10 cellular contexts compared by ENCODE assay signal in the genomic region with DNA sequence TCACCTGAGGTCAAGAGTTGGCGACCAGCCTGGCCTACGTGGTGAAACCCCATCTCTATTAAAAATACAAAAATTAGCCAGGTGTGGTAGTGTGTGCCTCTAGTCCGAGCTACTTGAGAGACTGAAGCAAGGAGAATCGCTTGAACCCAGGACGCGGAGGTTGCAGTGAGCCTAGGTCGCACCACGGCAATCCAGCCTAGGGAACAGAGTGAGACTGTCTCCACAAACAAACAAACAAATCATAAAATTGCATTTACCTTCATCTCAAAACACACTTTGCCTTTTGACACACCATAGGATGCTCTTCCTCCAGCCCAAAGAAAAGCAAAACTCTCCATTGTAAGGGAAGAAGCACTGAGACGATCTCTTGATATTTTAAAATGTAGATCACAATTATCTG. TPM values are rescaled to one million over a fixed set of nuclear protein-coding genes. Genes with fewer than 3 reads are reported as not detected.
DNase-seq lines count a peak whose midpoint lies in the region; ATAC-seq, FAIRE-seq and TF ChIP-seq lines count a peak whose summit lies in the region.
"Had no signal": no experiment of that assay in that cellular context is flagged by ENCODE, and none has a peak within 500 bp of the region (broad histone marks: within the 10 kb centered on the region; RNA-seq: fewer than 3 reads in every experiment).

No MANE protein-coding gene starts in this region.

- peaks cover 65% of the 10 kb centered on the region for H3K4me1 Mint-ChIP-seq in activated naive CD8-positive, alpha-beta T cell (ENCODE audit: low read depth)
- H3K4me1 Mint-ChIP-seq in type B pancreatic cell (ENCODE audit: unreplicated experiment), result peaks cover 23% of the 10 kb centered on the region

- H4K20me1 ChIP-seq in HepG2 (ENCODE audit: insufficient read depth, low read length) (peaks cover 61% of the 10 kb centered on the region), keratinocyte (ENCODE audit: control insufficient read depth, extremely low read depth, insufficient read depth, low read length) (peaks cover 37% of the 10 kb centered on the region)

- DNase-seq in HepG2 (ENCODE audit: low spot score), result no peak
- DNase-seq in right lobe of liver, result no peak
- DNase-seq in keratinocyte (ENCODE audit: low read depth, low spot score), result no peak
- DNase-seq in type B pancreatic cell (ENCODE audit: extremely low spot score, unreplicated experiment), result no peak
- no peak for DNase-seq in NCI-H146 treated with DMSO at 0.1 percent for 48 hours (lab: John Stamatoyannopoulos, UW; ENCODE audit: unreplicated experiment)
- no peak for DNase-seq in RKO (ENCODE audit: low spot score)
- DNase-seq: NCI-H345 had no signal

- H3K9ac ChIP-seq in HepG2 (ENCODE audit: insufficient read depth, low read depth, low read length) (peak overlapping the region; percentile 87; the same call in 1 of the 2 replicates), keratinocyte (ENCODE audit: control insufficient read depth, extremely low read depth, insufficient read depth, low read length) (no peak overlapping the region)
- H3K9ac ChIP-seq: parathyroid adenoma had no signal

- no peak for TF ChIP-seq EP300 in HepG2 (IDR thresholded peaks at IDR 0.05; ENCODE audit: low read depth in 2 of 2, low read length in 2 of 2)
- TF ChIP-seq EP300 in HepG2 (CRISPR knock-in tag; IDR thresholded peaks at IDR 0.05; ENCODE audit: borderline replicate concordance), result no peak

- TF ChIP-seq POLR2A in HepG2 (IDR thresholded peaks at IDR 0.05; ENCODE audit: insufficient read depth in 1 of 2, low read depth in 2 of 2, low read length in 2 of 2) (no peak), right lobe of liver (IDR thresholded peaks at IDR 0.05) (no peak)

- H3K27ac Mint-ChIP-seq in activated naive CD8-positive, alpha-beta T cell, result peak overlapping the region; percentile 75
- H3K27ac Mint-ChIP-seq in type B pancreatic cell, result no peak overlapping the region

- no peak for TF ChIP-seq CTCF in HepG2 (CRISPR knock-in tag; IDR thresholded peaks at IDR 0.05)
- no peak for TF ChIP-seq CTCF in right lobe of liver (IDR thresholded peaks at IDR 0.05)
- TF ChIP-seq CTCF in keratinocyte (optimal IDR thresholded peaks at IDR 0.05 in 1 of 3, IDR thresholded peaks at IDR 0.05 in 1 of 3, conservative IDR thresholded peaks at IDR 0.05 in 1 of 3; ENCODE audit: extremely low read depth in 1 of 3, insufficient read depth in 2 of 3, low read length in 3 of 3), result no peak
- no peak for TF ChIP-seq CTCF in type B pancreatic cell (conservative IDR thresholded peaks at IDR 0.05)

- intact Hi-C loops in HepG2 (cut with micrococcal nuclease; ENCODE audit: unreplicated experiment), result loop anchor here (5.0 kb wide), 1 partner anchor 208 kb away; a partner anchor contains a TSS
- intact Hi-C loops in right lobe of liver (cut with DNase I), result no loop called here

- H3K9me1 ChIP-seq in keratinocyte (ENCODE audit: control insufficient read depth, extremely low read depth, insufficient read depth, low read length), result no peaks in the 10 kb centered on the region

- peaks cover 84% of the 10 kb centered on the region for H3K79me2 ChIP-seq in HepG2 (ENCODE audit: insufficient read depth, low read length)
- peaks cover 87% of the 10 kb centered on the region for H3K79me2 ChIP-seq in keratinocyte (ENCODE audit: control insufficient read depth, insufficient read depth, low read length)

- H3K27me3 ChIP-seq in HepG2 (ENCODE audit: control insufficient read depth in 1 of 2, insufficient read depth in 2 of 2, low read length in 2 of 2), result no peaks in the 10 kb centered on the region; a peak in 1 of 5 replicates
- no peaks in the 10 kb centered on the region for H3K27me3 ChIP-seq in right lobe of liver
- no peaks in the 10 kb centered on the region for H3K27me3 ChIP-seq in keratinocyte (ENCODE audit: control insufficient read depth, extremely low read depth, insufficient read depth, low read length)

- no peaks in the 10 kb centered on the region for H3K9me3 Mint-ChIP-seq in activated naive CD8-positive, alpha-beta T cell (ENCODE audit: low read depth)
- H3K9me3 Mint-ChIP-seq in type B pancreatic cell, result no peaks in the 10 kb centered on the region

- no TSS peak for BruUV-seq in HepG2 (replicated peaks; lab: Mats Ljungman, UMichigan)

- in situ Hi-C loops in HepG2 (cut with HindIII; ENCODE audit: extremely low pct_ligation_motif_present, low pct_unique_long_range_greater_than_20kb), result loop anchor here (5.0 kb wide), 2 partner anchors 112 to 182 kb away; no protein-coding TSS in a partner anchor

- peak overlapping the region; percentile 99 for H3K4me3 Mint-ChIP-seq in activated naive CD8-positive, alpha-beta T cell
- peak overlapping the region; percentile 90 for H3K4me3 Mint-ChIP-seq in type B pancreatic cell

- dilution Hi-C loops in keratinocyte (cut with MboI; ENCODE audit: extremely low pct_ligation_motif_present, low sequenced_read_pairs), result no loop called here

- no peaks in the 10 kb centered on the region for H3K27me3 Mint-ChIP-seq in activated naive CD8-positive, alpha-beta T cell
- no peaks in the 10 kb centered on the region for H3K27me3 Mint-ChIP-seq in type B pancreatic cell

- peaks cover 39% of the 10 kb centered on the region for H3K36me3 Mint-ChIP-seq in activated naive CD8-positive, alpha-beta T cell
- H3K36me3 Mint-ChIP-seq in type B pancreatic cell, result peaks cover 59% of the 10 kb centered on the region

- H3K9me3 ChIP-seq in HepG2 (ENCODE audit: low read length) (no peaks in the 10 kb centered on the region), right lobe of liver (no peaks in the 10 kb centered on the region), keratinocyte (ENCODE audit: control insufficient read depth, low read depth, low read length) (no peaks in the 10 kb centered on the region)

- ATAC-seq in HepG2, result no peak
- ATAC-seq in right lobe of liver, result no peak
- no peak for ATAC-seq in GM19467 (IDR thresholded peaks at IDR 0.05; ENCODE audit: unreplicated experiment)

- H3K27ac ChIP-seq in HepG2 (ENCODE audit: extremely low read length, insufficient read depth, low read length) (no peak overlapping the region), right lobe of liver (no peak overlapping the region), keratinocyte (ENCODE audit: control insufficient read depth, insufficient read depth, low read length) (no peak overlapping the region)
- H3K27ac ChIP-seq: parathyroid adenoma had no signal

- H3K4me1 ChIP-seq in HepG2 (ENCODE audit: insufficient read depth, low read length) (peaks cover 55% of the 10 kb centered on the region), right lobe of liver (peaks cover 0 to 27% (median 10%) of the 10 kb centered on the region in 4 donors), keratinocyte (ENCODE audit: control insufficient read depth, extremely low read depth, insufficient read depth, low read length) (peaks cover 19% of the 10 kb centered on the region)

- H2AFZ ChIP-seq in HepG2 (ENCODE audit: low read length) (no peak overlapping the region), keratinocyte (ENCODE audit: control insufficient read depth, low read length) (no peak overlapping the region)
- H2AFZ ChIP-seq: parathyroid adenoma had no signal

- FAIRE-seq in HepG2 (lab: Jason Lieb, UNC) (no peak), keratinocyte (lab: Jason Lieb, UNC) (no peak)

- CTCF ChIA-PET in HepG2 (lab: Yijun Ruan, JAX; ENCODE audit: low intra/inter-chr PET ratio, low total read pairs), result no interaction called here

- H3K36me3 ChIP-seq in HepG2 (replicated peaks in 1 of 2; ENCODE audit: control insufficient read depth in 1 of 2, insufficient read depth in 2 of 2, low read length in 2 of 2) (peaks cover 18 to 66% of the 10 kb centered on the region in 2 experiments), right lobe of liver (peaks cover 0 to 61% (median 38%) of the 10 kb centered on the region in 4 donors), keratinocyte (ENCODE audit: control insufficient read depth in 2 of 2, extremely low read depth in 1 of 2, insufficient read depth in 2 of 2, low read length in 2 of 2) (peaks cover 28 to 39% of the 10 kb centered on the region in 2 experiments)

- TF ChIP-seq RAD21 in HepG2 (CRISPR knock-in tag; IDR thresholded peaks at IDR 0.05), result no peak

- peak overlapping the region; percentile 25 to 97 (median 81); a peak in 5 of 6 replicates for H3K4me3 ChIP-seq in HepG2 (replicated peaks in 1 of 3; ENCODE audit: insufficient read depth in 1 of 3, low read depth in 2 of 3, low read length in 3 of 3)
- no peak overlapping the region for H3K4me3 ChIP-seq in right lobe of liver
- peak overlapping the region in 1 of 3 experiments; percentile 4 for H3K4me3 ChIP-seq in keratinocyte (ENCODE audit: control insufficient read depth in 2 of 3, extremely low read depth in 1 of 3, insufficient read depth in 2 of 3, low read depth in 1 of 3, low read length in 3 of 3)

- WGBS in HepG2 (ENCODE audit: low lambda C conversion rate), result 76% methylated on average over 9 of the region's 9 CpGs
- 42% methylated on average over 8 of the region's 9 CpGs for WGBS in right lobe of liver (ENCODE audit: insufficient coverage, low coverage, low lambda C conversion rate, missing lambda C conversion rate)

- H3K4me2 ChIP-seq in HepG2 (ENCODE audit: low read depth, low read length), result peak overlapping the region; percentile 92
- peak overlapping the region; percentile 93 for H3K4me2 ChIP-seq in keratinocyte (ENCODE audit: control insufficient read depth, extremely low read depth, insufficient read depth, low read depth, low read length)

- POLR2A ChIA-PET in HepG2 (lab: Yijun Ruan, JAX), result interaction anchor here (1.9 to 8.0 kb wide), 3 partner anchors 9 to 111 kb away, joined by 5 to 163 read pairs (median 8); a partner anchor contains a TSS

RNA-seq across cellular contexts. Expression of a gene that starts 4.3 kb away (rescaled TPM):
- total RNA-seq in HepG2 (2016; rRNA removed; fragmentation: Illumina TruSeq; extraction: Trizol), result 508 and 657 TPM in 2 replicates
- 36.7 and 41.2 TPM in 2 replicates for total RNA-seq in HepG2 (2016; cell fraction: cytosol; rRNA removed; fragmentation: Illumina TruSeq; extraction: Trizol; ENCODE audit: low read depth)
- total RNA-seq in HepG2 (2016; cell fraction: insoluble cytoplasmic fraction; rRNA removed; fragmentation: Illumina TruSeq; extraction: Trizol), result 513 and 625 TPM in 2 replicates
- 92.2 and 116 TPM in 2 replicates for total RNA-seq in HepG2 (2016; cell fraction: membrane; rRNA removed; fragmentation: Illumina TruSeq; extraction: Trizol)
- 356 and 374 TPM in 2 replicates for total RNA-seq in HepG2 (2016; cell fraction: nucleus; rRNA removed; fragmentation: Illumina TruSeq; extraction: Trizol)
- polyA plus RNA-seq in HepG2 (2011; rRNA removed), result 87.9 and 101 TPM in 2 replicates
- 51.0 and 69.9 TPM in 2 replicates for polyA plus RNA-seq in HepG2 (2011; cell fraction: cytosol; rRNA removed)
- polyA plus RNA-seq in HepG2 (2011; cell fraction: nucleus; rRNA removed), result 74.8 and 100.0 TPM in 2 replicates
- polyA plus RNA-seq in HepG2 (2012), result 171 and 263 TPM in 2 replicates
- polyA plus RNA-seq in HepG2 (2016; cell fraction: cytosol; fragmentation: Illumina TruSeq; extraction: Trizol; ENCODE audit: low read depth), result 19.0 and 23.4 TPM in 2 replicates
- 629 and 634 TPM in 2 replicates for polyA plus RNA-seq in HepG2 (2016; cell fraction: insoluble cytoplasmic fraction; fragmentation: Illumina TruSeq; extraction: Trizol; ENCODE audit: low read depth)
- polyA plus RNA-seq in HepG2 (2016; cell fraction: membrane; fragmentation: Illumina TruSeq; extraction: Trizol; ENCODE audit: low read depth), result 53.4 and 62.4 TPM in 2 replicates
- 455 and 473 TPM in 2 replicates for polyA plus RNA-seq in HepG2 (2016; cell fraction: nucleus; fragmentation: Illumina TruSeq; extraction: Trizol; ENCODE audit: insufficient read depth, low read depth)
- 81.5 and 284 TPM in 2 replicates for polyA minus RNA-seq in HepG2 (2011; rRNA and poly(A)+ RNA removed; ENCODE audit: low replicate concordance)
- polyA minus RNA-seq in HepG2 (2011; cell fraction: cytosol; rRNA and poly(A)+ RNA removed), result 160 and 172 TPM in 2 replicates
- 231 and 261 TPM in 2 replicates for polyA minus RNA-seq in HepG2 (2011; cell fraction: nucleus; rRNA and poly(A)+ RNA removed)
- total RNA-seq in right lobe of liver, result 100 to 1,000 TPM in 5 of 6 experiments, 10 to 100 TPM in 1; 73.3 to 183 (median 121) TPM
- 84.3 to 220 TPM (median 179 TPM) in 3 replicates for polyA plus RNA-seq in keratinocyte
- polyA plus RNA-seq in keratinocyte (2011; ENCODE audit: low read depth), result 315 TPM
- polyA plus RNA-seq in keratinocyte (2011; cell fraction: cytosol; rRNA removed), result 137 and 170 TPM in 2 replicates
- 143 and 243 TPM in 2 replicates for polyA plus RNA-seq in keratinocyte (2011; cell fraction: nucleus; rRNA removed)
- polyA plus RNA-seq in keratinocyte (2012; ENCODE audit: low replicate concordance), result 122 and 335 TPM in 2 replicates
- polyA minus RNA-seq in keratinocyte, result 70.5 to 206 TPM (median 92.8 TPM) in 3 replicates
- polyA minus RNA-seq in keratinocyte (2011; cell fraction: cytosol; rRNA and poly(A)+ RNA removed), result 182 TPM
- polyA minus RNA-seq in keratinocyte (2011; cell fraction: nucleus; rRNA and poly(A)+ RNA removed), result 95.7 and 181 TPM in 2 replicates
- total RNA-seq in type B pancreatic cell (ENCODE audit: low replicate concordance), result 328 and 485 TPM in 2 replicates

RNA-seq across cellular contexts. Expression of a gene that starts 24.6 kb away (rescaled TPM):
- total RNA-seq in HepG2 (2016; rRNA removed; fragmentation: Illumina TruSeq; extraction: Trizol) (95.8 and 110 TPM in 2 replicates), right lobe of liver (10 to 100 TPM; 16.8 to 28.5 (median 19.6) TPM), type B pancreatic cell (ENCODE audit: low replicate concordance) (22.7 TPM in 2 replicates)
- total RNA-seq in HepG2 (2016; cell fraction: cytosol; rRNA removed; fragmentation: Illumina TruSeq; extraction: Trizol; ENCODE audit: low read depth), result 122 and 124 TPM in 2 replicates
- total RNA-seq in HepG2 (2016; cell fraction: insoluble cytoplasmic fraction; rRNA removed; fragmentation: Illumina TruSeq; extraction: Trizol), result 90.4 and 108 TPM in 2 replicates
- 155 and 158 TPM in 2 replicates for total RNA-seq in HepG2 (2016; cell fraction: membrane; rRNA removed; fragmentation: Illumina TruSeq; extraction: Trizol)
- 33.7 and 46.6 TPM in 2 replicates for total RNA-seq in HepG2 (2016; cell fraction: nucleus; rRNA removed; fragmentation: Illumina TruSeq; extraction: Trizol)
- polyA plus RNA-seq in HepG2 (2011; rRNA removed) (24.3 and 34.4 TPM in 2 replicates), keratinocyte (22.6 to 66.1 TPM (median 23.9 TPM) in 3 replicates)
- 18.9 and 30.5 TPM in 2 replicates for polyA plus RNA-seq in HepG2 (2011; cell fraction: cytosol; rRNA removed)
- polyA plus RNA-seq in HepG2 (2011; cell fraction: nucleus; rRNA removed), result 16.5 and 23.4 TPM in 2 replicates
- polyA plus RNA-seq in HepG2 (2012), result 51.2 and 83.5 TPM in 2 replicates
- polyA plus RNA-seq in HepG2 (2016; cell fraction: cytosol; fragmentation: Illumina TruSeq; extraction: Trizol; ENCODE audit: low read depth), result 262 and 273 TPM in 2 replicates
- polyA plus RNA-seq in HepG2 (2016; cell fraction: insoluble cytoplasmic fraction; fragmentation: Illumina TruSeq; extraction: Trizol; ENCODE audit: low read depth), result 173 and 179 TPM in 2 replicates
- 249 and 251 TPM in 2 replicates for polyA plus RNA-seq in HepG2 (2016; cell fraction: membrane; fragmentation: Illumina TruSeq; extraction: Trizol; ENCODE audit: low read depth)
- polyA plus RNA-seq in HepG2 (2016; cell fraction: nucleus; fragmentation: Illumina TruSeq; extraction: Trizol; ENCODE audit: insufficient read depth, low read depth), result 103 and 109 TPM in 2 replicates
- 5.2 and 10.0 TPM in 2 replicates for polyA minus RNA-seq in HepG2 (2011; rRNA and poly(A)+ RNA removed; ENCODE audit: low replicate concordance)
- polyA minus RNA-seq in HepG2 (2011; cell fraction: cytosol; rRNA and poly(A)+ RNA removed), result 8.2 and 13.3 TPM in 2 replicates
- polyA minus RNA-seq in HepG2 (2011; cell fraction: nucleus; rRNA and poly(A)+ RNA removed), result 49.2 and 55.6 TPM in 2 replicates
- polyA plus RNA-seq in keratinocyte (2011; ENCODE audit: low read depth), result 124 TPM
- polyA plus RNA-seq in keratinocyte (2011; cell fraction: cytosol; rRNA removed), result 27.6 and 35.7 TPM in 2 replicates
- polyA plus RNA-seq in keratinocyte (2011; cell fraction: nucleus; rRNA removed), result 10.5 and 17.3 TPM in 2 replicates
- polyA plus RNA-seq in keratinocyte (2012; ENCODE audit: low replicate concordance), result 19.2 and 36.5 TPM in 2 replicates
- 1.1 to 8.0 TPM (median 3.2 TPM) in 3 replicates for polyA minus RNA-seq in keratinocyte
- 8.1 TPM for polyA minus RNA-seq in keratinocyte (2011; cell fraction: cytosol; rRNA and poly(A)+ RNA removed)
- polyA minus RNA-seq in keratinocyte (2011; cell fraction: nucleus; rRNA and poly(A)+ RNA removed), result 2.3 and 5.4 TPM in 2 replicates

Comparison
In these comparisons a context has a peak if more than half of its experiments do, and no peak if none do; other contexts are left out.
1. H3K4me3 ChIP-seq: peak in HepG2 (3 of 3); none in right lobe of liver (0 of 3).